In genomic region chr1:119674835-119675289, GRCh38 we compare ENCODE assay signal across 9 cellular contexts. TPM values are rescaled to one million over a fixed set of nuclear protein-coding genes. Genes with fewer than 3 reads are reported as not detected.
DNase-seq lines count a peak whose midpoint lies in the region; ATAC-seq, FAIRE-seq and TF ChIP-seq lines count a peak whose summit lies in the region.
"Had no signal": no experiment of that assay in that cellular context is flagged by ENCODE, and none has a peak within 500 bp of the region (broad histone marks: within the 10 kb centered on the region; RNA-seq: fewer than 3 reads in every experiment).

No MANE protein-coding gene starts in this region.

- H3K27me3 ChIP-seq in bronchial epithelial cell (ENCODE audit: control insufficient read depth, insufficient read depth, low read length) (no peaks in the 10 kb centered on the region), lower lobe of right lung (ENCODE audit: low read depth) (no peaks in the 10 kb centered on the region), testis (no peaks in the 10 kb centered on the region)
- H3K27me3 ChIP-seq: upper lobe of left lung had no signal

- TF ChIP-seq RAD21 in A549 (conservative IDR thresholded peaks at IDR 0.05 in 1 of 2, IDR thresholded peaks at IDR 0.05 in 1 of 2): no peak

- H3K9me3 ChIP-seq in A549 (no peaks in the 10 kb centered on the region), lower lobe of right lung (no peaks in the 10 kb centered on the region), testis (no peaks in the 10 kb centered on the region)
- H3K9me3 ChIP-seq: upper lobe of left lung had no signal

- no peak for ATAC-seq in A549
- ATAC-seq in GM19467 (IDR thresholded peaks at IDR 0.05; ENCODE audit: unreplicated experiment): peak; percentile 53
- peak in 1 of 2 donors; percentile 93 for ATAC-seq in lower lobe of right lung

- H3K4me2 ChIP-seq in A549: peak overlapping the region; percentile 73

- intact Hi-C loops in lower lobe of right lung (cut with DNase I): no loop called here
- intact Hi-C loops in testis (cut with DNase I; ENCODE audit: low total_unique reads): loop anchor here (5.0 kb wide), 1 partner anchor 53 kb away; no protein-coding TSS in a partner anchor

- POLR2A ChIA-PET in A549 (lab: Yijun Ruan, JAX): no interaction called here

- no peak for TF ChIP-seq POLR2A in A549 (IDR thresholded peaks at IDR 0.05; ENCODE audit: low read length)
- TF ChIP-seq POLR2A in testis (IDR thresholded peaks at IDR 0.05): no peak
- no peak for TF ChIP-seq POLR2A in GM12891 (IDR thresholded peaks at IDR 0.05; ENCODE audit: low read depth, low read length)

- no peak for DNase-seq in A549 (ENCODE audit: low read depth in 1 of 2, low spot score in 1 of 2)
- DNase-seq in NCI-H2227 (lab: John Stamatoyannopoulos, UW; ENCODE audit: unreplicated experiment): peak; percentile 60
- DNase-seq in bronchial epithelial cell (ENCODE audit: low read depth): peak; percentile 67
- DNase-seq in lower lobe of right lung: no peak
- DNase-seq in testis: no peak
- no peak for DNase-seq in GM12891 (ENCODE audit: insufficient read length, low spot score)
- DNase-seq in NK-92 treated with Interleukin-12 subunit alpha and Interleukin-12 subunit beta, amount 100 ng/mL, for 24 hours (lab: John Stamatoyannopoulos, UW): no peak

- CTCF ChIA-PET in A549 (lab: Yijun Ruan, JAX): interaction anchor here (0.6 to 11.6 kb wide), 29 partner anchors 9 to 307 kb away, joined by 3 to 177 read pairs (median 4); partner anchors contain the start of genes PHGDH and ZNF697

- H3K36me3 ChIP-seq in bronchial epithelial cell (ENCODE audit: control insufficient read depth, insufficient read depth, low read length) (no peaks in the 10 kb centered on the region), lower lobe of right lung (no peaks in the 10 kb centered on the region), testis (ENCODE audit: low read depth, missing control alignments) (no peaks in the 10 kb centered on the region)
- H3K36me3 ChIP-seq: upper lobe of left lung had no signal

- H3K4me3 ChIP-seq in A549: peak overlapping the region; percentile 31; the same call in 1 of the 3 replicates
- no peak overlapping the region for H3K4me3 ChIP-seq in bronchial epithelial cell (ENCODE audit: low read depth, low read length)
- H3K4me3 ChIP-seq in lower lobe of right lung: peak overlapping the region; percentile 44
- peak overlapping the region; percentile 16 to 40 for H3K4me3 ChIP-seq in testis

- TF ChIP-seq CTCF in A549 (IDR thresholded peaks at IDR 0.05) (no peak), bronchial epithelial cell (IDR thresholded peaks at IDR 0.05; ENCODE audit: insufficient read depth, low read length, severe bottlenecking) (no peak), lower lobe of right lung (IDR thresholded peaks at IDR 0.05) (no peak), testis (IDR thresholded peaks at IDR 0.05) (no peak)

- H3K4me1 ChIP-seq in A549 (no peaks in the 10 kb centered on the region), lower lobe of right lung (peaks cover 5% of the 10 kb centered on the region), testis (peaks cover 25% of the 10 kb centered on the region)

- FAIRE-seq in A549 (lab: Jason Lieb, UNC) (no peak), bronchial epithelial cell (lab: Jason Lieb, UNC) (no peak), GM12891 (lab: Jason Lieb, UNC) (no peak)

- TF ChIP-seq EP300 in A549 (IDR thresholded peaks at IDR 0.05): no peak

- whole genome bisulfite sequencing in A549 (ENCODE audit: missing lambda C conversion rate): 63% methylated on average over 5 of the region's 6 CpGs
- 27 to 34% methylated on average over 6 of the region's 6 CpGs for WGBS in testis, 2 donors

- no peak overlapping the region for H3K27ac ChIP-seq in A549
- no peak overlapping the region for H3K27ac ChIP-seq in lower lobe of right lung
- H3K27ac ChIP-seq in testis: peak overlapping the region; percentile 67 to 75

TF ChIP-seq in A549, 52 proteins besides CTCF, POLR2A, EP300 and RAD21:
- TF ChIP-seq CEBPB (IDR thresholded peaks at IDR 0.05) (no peak), BHLHE40 (IDR thresholded peaks at IDR 0.05; ENCODE audit: low read depth, low read length) (no peak), ZC3H11A (IDR thresholded peaks at IDR 0.05) (no peak), FOXS1 (CRISPR knock-in tag; IDR thresholded peaks at IDR 0.05) (no peak), HOXB5 (CRISPR knock-in tag; IDR thresholded peaks at IDR 0.05) (no peak), ZNF302 (CRISPR knock-in tag; IDR thresholded peaks at IDR 0.05) (no peak), FOSL2 (IDR thresholded peaks at IDR 0.05) (no peak), FOSL2 (CRISPR knock-in tag; IDR thresholded peaks at IDR 0.05) (no peak), POLR2AphosphoS2 (conservative IDR thresholded peaks at IDR 0.05; ENCODE audit: low read length) (no peak), HOXA7 (CRISPR knock-in tag; IDR thresholded peaks at IDR 0.05) (no peak), NR3C1 (IDR thresholded peaks at IDR 0.05) (no peak), RARB (CRISPR knock-in tag; IDR thresholded peaks at IDR 0.05) (no peak), RFX5 (IDR thresholded peaks at IDR 0.05) (no peak)
TF ChIP-seq in A549: peak in this region for 0.

TF ChIP-seq in GM12891, 5 proteins besides CTCF, POLR2A, EP300 and RAD21:
- TF ChIP-seq TAF1 (IDR thresholded peaks at IDR 0.05; ENCODE audit: low read depth, low read length): no peak
- no peak for TF ChIP-seq SPI1 (IDR thresholded peaks at IDR 0.05; ENCODE audit: low read depth, low read length)
- TF ChIP-seq POLR2AphosphoS5 (IDR thresholded peaks at IDR 0.05; ENCODE audit: low read depth, low read length): no peak
TF ChIP-seq in GM12891: peak in this region for 0.

RNA-seq across cellular contexts. Expression of gene ZNF697, which starts 26.8 kb away (rescaled TPM):
- polyA plus RNA-seq in A549 (2011; rRNA removed) (2.1 and 2.6 TPM in 2 replicates), A549 (2017; fragmentation: RNase III; extraction: RNeasy Plus Mini Kit Qiagen cat#74134 plus additional on column Dnase treatment) (2.0 to 2.5 TPM (median 2.2 TPM) in 3 replicates), testis (ENCODE audit: insufficient read depth, low read depth, low replicate concordance) (9.1 TPM)
- 0.33 and 0.53 TPM in 2 replicates for polyA plus RNA-seq in A549 (2012; cell fraction: cytosol; rRNA removed)
- 0.92 and 1.3 TPM in 2 replicates for polyA plus RNA-seq in A549 (2012; cell fraction: nucleus; rRNA removed)
- polyA minus RNA-seq in A549 (2011; rRNA and poly(A)+ RNA removed): 2.0 and 2.2 TPM in 2 replicates
- total RNA-seq in bronchial epithelial cell (3.7 and 5.5 TPM in 2 replicates), lower lobe of right lung (8.7 TPM), testis (10 to 100 TPM; 14.8 to 22.5 TPM)
- 0.33 TPM for polyA plus RNA-seq in GM12891 (2012; ENCODE audit: low read depth, missing spikeins)

RNA-seq across cellular contexts. Expression of gene PHGDH, which starts 36.9 kb away (rescaled TPM):
- 41.4 and 67.1 TPM in 2 replicates for polyA plus RNA-seq in A549 (2011; rRNA removed)
- 47.7 and 51.0 TPM in 2 replicates for polyA plus RNA-seq in A549 (2012; cell fraction: cytosol; rRNA removed)
- 90.0 and 98.0 TPM in 2 replicates for polyA plus RNA-seq in A549 (2012; cell fraction: nucleus; rRNA removed)
- 65.6 to 69.7 TPM (median 67.9 TPM) in 3 replicates for polyA plus RNA-seq in A549 (2017; fragmentation: RNase III; extraction: RNeasy Plus Mini Kit Qiagen cat#74134 plus additional on column Dnase treatment)
- 87.8 and 93.8 TPM in 2 replicates for polyA minus RNA-seq in A549 (2011; rRNA and poly(A)+ RNA removed)
- total RNA-seq in bronchial epithelial cell: 168 and 207 TPM in 2 replicates
- total RNA-seq in lower lobe of right lung: 60.8 TPM
- 100 to 1,000 TPM in 1 of 2 donors, 10 to 100 TPM in 1; 85.3 to 161 TPM for total RNA-seq in testis
- polyA plus RNA-seq in testis (ENCODE audit: insufficient read depth, low read depth, low replicate concordance): 131 TPM
- polyA plus RNA-seq in GM12891 (2012; ENCODE audit: low read depth, missing spikeins): 10.6 TPM

Comparison
In these comparisons a context has a peak if more than half of its experiments do, and no peak if none do; other contexts are left out.
1. DNase-seq: peak in NCI-H2227 (single experiment) and bronchial epithelial cell (single experiment); none in A549 (0 of 2), lower lobe of right lung (single experiment), testis (single experiment), GM12891 (single experiment) and NK-92 treated with Interleukin-12 subunit alpha and Interleukin-12 subunit beta, amount 100 ng/mL, for 24 hours (single experiment).
2. H3K27ac ChIP-seq: peak in testis (2 of 2); none in A549 (0 of 2) and lower lobe of right lung (single experiment).